In the genomic region with DNA sequence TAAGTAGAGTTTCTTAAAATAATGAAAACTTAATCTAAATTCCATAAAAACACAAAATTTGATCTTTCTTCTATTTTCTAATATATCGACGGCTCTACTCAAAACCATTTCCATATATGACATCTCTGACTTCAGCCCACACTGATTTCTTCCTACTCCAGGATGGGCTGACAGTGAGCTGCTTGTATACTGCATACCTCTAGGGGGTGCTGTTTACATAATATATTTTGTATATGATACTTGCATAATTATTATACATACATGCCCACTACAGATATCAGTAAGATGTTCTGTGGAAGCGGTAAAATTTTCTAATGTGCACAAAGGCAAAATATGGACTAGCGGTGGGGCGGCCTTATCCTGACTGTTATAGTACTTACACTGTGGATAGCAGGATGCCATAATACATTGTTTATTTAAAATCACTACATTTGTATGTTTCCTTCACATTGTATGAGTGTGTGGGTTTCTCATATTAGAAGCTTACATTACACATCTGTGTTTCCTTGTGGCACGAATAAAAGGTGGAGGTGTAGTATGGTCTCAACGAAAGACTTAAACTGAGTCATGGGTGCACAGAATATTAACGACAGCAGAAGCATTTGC, we compare ENCODE assay signal across 8 cellular contexts.
DNase-seq lines count a peak whose midpoint lies in the region; ATAC-seq and TF ChIP-seq lines count a peak whose summit lies in the region.

No MANE protein-coding gene starts in this region.

- intact Hi-C loops in vagina (cut with DNase I) = no loop called here

- no peaks in the 10 kb centered on the region for H3K79me1 ChIP-seq in mesenchymal stem cell (replicated peaks; ENCODE audit: low read length, poor library complexity, severe bottlenecking)

- H3K23ac ChIP-seq in mesenchymal stem cell (ENCODE audit: low read length in 2 of 2) = no peak overlapping the region

- no peak overlapping the region for H4K91ac ChIP-seq in mesenchymal stem cell (ENCODE audit: low read length)

- H3K9ac ChIP-seq in mesenchymal stem cell (ENCODE audit: low read length) = no peak overlapping the region

- H2BK15ac ChIP-seq in mesenchymal stem cell (ENCODE audit: low read depth, poor library complexity, severe bottlenecking) = no peak overlapping the region

- no peak for DNase-seq in BE2C
- peak; percentile 51 for DNase-seq in NCI-H2171 (lab: John Stamatoyannopoulos, UW)
- no peak for DNase-seq in astrocyte of the cerebellum (ENCODE audit: low read depth)
- peak; percentile 17 for DNase-seq in mesenchymal stem cell
- no peak for DNase-seq in vagina (ENCODE audit: extremely low spot score in 2 of 2)
- DNase-seq in activated CD4-positive, alpha-beta T cell treated with anti-CD3 and anti-CD28 coated beads, Interleukin-2, amount 50 U/mL, for 4 hours = no peak

- H3K36me3 ChIP-seq in BE2C (no peaks in the 10 kb centered on the region), mesenchymal stem cell (ENCODE audit: control insufficient read depth in 1 of 2, insufficient read depth in 2 of 2, low read depth in 1 of 2, low read length in 2 of 2) (no peaks in the 10 kb centered on the region), vagina (no peaks in the 10 kb centered on the region)

- H3K27ac ChIP-seq in mesenchymal stem cell (ENCODE audit: low read length, poor library complexity, severe bottlenecking) (no peak overlapping the region), vagina (no peak overlapping the region)

- no peak overlapping the region for H2AFZ ChIP-seq in mesenchymal stem cell (ENCODE audit: low read depth, low read length)

- H3K27me3 ChIP-seq in BE2C = no peaks in the 10 kb centered on the region
- no peaks in the 10 kb centered on the region for H3K27me3 ChIP-seq in mesenchymal stem cell (ENCODE audit: control insufficient read depth in 1 of 2, insufficient read depth in 1 of 2, low read length in 2 of 2)
- no peaks in the 10 kb centered on the region for H3K27me3 ChIP-seq in vagina

- no peak overlapping the region for H3K18ac ChIP-seq in mesenchymal stem cell (ENCODE audit: low read depth in 1 of 2, low read length in 2 of 2)

- TF ChIP-seq CTCF in BE2C (IDR thresholded peaks at IDR 0.05; ENCODE audit: low read depth, low read length) = peak; percentile 64
- TF ChIP-seq CTCF in astrocyte of the cerebellum (IDR thresholded peaks at IDR 0.05; ENCODE audit: low read depth, low read length, missing control alignments) = peak; percentile 71
- no peak for TF ChIP-seq CTCF in vagina (IDR thresholded peaks at IDR 0.05)

- no peak overlapping the region for H3K4me3 ChIP-seq in BE2C (ENCODE audit: low read depth, low read length)
- H3K4me3 ChIP-seq in astrocyte of the cerebellum (ENCODE audit: low read depth, low read length) = no peak overlapping the region
- H3K4me3 ChIP-seq in mesenchymal stem cell (ENCODE audit: insufficient read depth in 1 of 2, low read depth in 1 of 2, low read length in 2 of 2) = no peak overlapping the region
- H3K4me3 ChIP-seq in vagina = no peak overlapping the region

- no peak overlapping the region for H2BK5ac ChIP-seq in mesenchymal stem cell (ENCODE audit: low read depth, low read length, poor library complexity, severe bottlenecking)

- ATAC-seq in GM18870 (IDR thresholded peaks at IDR 0.05; ENCODE audit: unreplicated experiment) (peak; percentile 87), HG03064 (IDR thresholded peaks at IDR 0.05; ENCODE audit: low read depth, unreplicated experiment) (peak; percentile 83)

- no peak overlapping the region for H2BK120ac ChIP-seq in mesenchymal stem cell (ENCODE audit: low read depth, low read length)

- in situ Hi-C loops in astrocyte of the cerebellum (cut with HindIII; ENCODE audit: low sequenced_read_pairs) = no loop called here

- no peak overlapping the region for H3K4me2 ChIP-seq in mesenchymal stem cell (ENCODE audit: low read length, poor library complexity, severe bottlenecking)

- no peak for TF ChIP-seq POLR2A in vagina (IDR thresholded peaks at IDR 0.05)

- no peak overlapping the region for H2BK12ac ChIP-seq in mesenchymal stem cell (ENCODE audit: low read length in 2 of 2)

- H3K4me1 ChIP-seq in BE2C (no peaks in the 10 kb centered on the region), mesenchymal stem cell (ENCODE audit: control insufficient read depth, insufficient read depth, low read depth, low read length) (no peaks in the 10 kb centered on the region), vagina (no peaks in the 10 kb centered on the region)

- H3K14ac ChIP-seq in mesenchymal stem cell (ENCODE audit: low read length in 2 of 2) = no peak overlapping the region

- H2AK5ac ChIP-seq in mesenchymal stem cell (ENCODE audit: low read length, severe bottlenecking) = no peak overlapping the region

- no peak overlapping the region for H4K8ac ChIP-seq in mesenchymal stem cell (ENCODE audit: low read length)

- 92% methylated on average over 3 of the region's 8 CpGs for WGBS in mesenchymal stem cell

- H3K9me3 ChIP-seq in BE2C = no peaks in the 10 kb centered on the region
- H3K9me3 ChIP-seq in mesenchymal stem cell (ENCODE audit: control insufficient read depth, low read length) = no peaks in the 10 kb centered on the region
- H3K9me3 ChIP-seq in vagina = no peaks in the 10 kb centered on the region

- H3K4ac ChIP-seq in mesenchymal stem cell (ENCODE audit: low read depth in 1 of 2, low read length in 2 of 2) = no peak overlapping the region

Comparison
In these comparisons a context has a peak if more than half of its experiments do, and no peak if none do; other contexts are left out.
1. DNase-seq: peak in NCI-H2171 (single experiment) and mesenchymal stem cell (single experiment); none in BE2C (single experiment), astrocyte of the cerebellum (single experiment), vagina (0 of 2) and activated CD4-positive, alpha-beta T cell treated with anti-CD3 and anti-CD28 coated beads, Interleukin-2, amount 50 U/mL, for 4 hours (0 of 2).
2. CTCF ChIP-seq: peak in BE2C (single experiment) and astrocyte of the cerebellum (single experiment); none in vagina (0 of 3).